In the genomic region with DNA sequence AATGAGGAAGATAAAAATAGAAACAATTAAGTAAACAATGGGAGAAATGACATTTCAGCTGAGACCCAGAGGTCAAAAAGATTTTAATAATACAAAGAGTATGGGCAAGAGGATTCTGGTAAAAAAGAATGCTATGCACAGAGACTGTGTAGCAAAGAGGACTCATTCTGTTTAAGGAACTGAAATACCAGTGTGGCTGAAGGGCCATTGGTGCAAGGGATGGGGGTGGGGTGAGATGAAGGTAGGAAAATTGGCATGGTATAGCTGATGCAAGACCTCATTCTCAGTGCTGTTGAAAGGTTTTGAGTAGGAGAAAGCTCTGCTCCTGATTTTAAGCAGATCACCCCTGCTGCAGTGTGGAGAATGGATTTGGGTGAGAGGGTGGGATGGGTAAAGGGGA, we compare ENCODE assay signal across 10 cellular contexts. TPM values are rescaled to one million over a fixed set of nuclear protein-coding genes. Genes with fewer than 3 reads are reported as not detected.
DNase-seq lines count a peak whose midpoint lies in the region; ATAC-seq, FAIRE-seq and TF ChIP-seq lines count a peak whose summit lies in the region.
"Had no signal": no experiment of that assay in that cellular context is flagged by ENCODE, and none has a peak within 500 bp of the region (broad histone marks: within the 10 kb centered on the region; RNA-seq: fewer than 3 reads in every experiment).

No MANE protein-coding gene starts in this region.

- FAIRE-seq in HTR-8/SVneo (lab: Jason Lieb, UNC) = no peak

- peaks cover 23% of the 10 kb centered on the region for H3K79me1 ChIP-seq in mesenchymal stem cell (replicated peaks; ENCODE audit: low read length, poor library complexity, severe bottlenecking)

- peak; percentile 52 for DNase-seq in activated B cell treated with CpG ODN at 0.5 μM for 24 hours
- DNase-seq in NCI-H82 treated with DMSO at 0.1 percent for 48 hours (lab: John Stamatoyannopoulos, UW; ENCODE audit: unreplicated experiment) = no peak
- DNase-seq in mesenchymal stem cell = no peak
- no peak for DNase-seq in HTR-8/SVneo (ENCODE audit: insufficient read length, low spot score)
- DNase-seq in NCI-H774 (lab: John Stamatoyannopoulos, UW) = no peak
- DNase-seq: GF-D8 had no signal

- H2BK15ac ChIP-seq in mesenchymal stem cell (ENCODE audit: low read depth, poor library complexity, severe bottlenecking) = no peak overlapping the region

- H3K4me3 ChIP-seq in mesenchymal stem cell (ENCODE audit: insufficient read depth in 1 of 2, low read depth in 1 of 2, low read length in 2 of 2) = no peak overlapping the region

- H3K23ac ChIP-seq in mesenchymal stem cell (ENCODE audit: low read length in 2 of 2) = no peak overlapping the region

- H3K4ac ChIP-seq in mesenchymal stem cell (ENCODE audit: low read depth in 1 of 2, low read length in 2 of 2) = no peak overlapping the region

- H3K27ac Mint-ChIP-seq in activated B cell treated with CpG ODN at 0.5 μM for 24 hours = no peak overlapping the region
- H3K27ac Mint-ChIP-seq: activated naive CD8-positive, alpha-beta T cell had no signal

- H2AK5ac ChIP-seq in mesenchymal stem cell (ENCODE audit: low read length, severe bottlenecking) = no peak overlapping the region

- CTCF ChIA-PET in activated B cell treated with CpG ODN at 0.5 μM for 24 hours (lab: Charles Lee) = interaction anchor here (0.7 to 2.3 kb wide), 4 partner anchors 10 to 425 kb away, joined by 3 to 8 read pairs (median 4); partner anchors contain the start of genes GALNT1 and INO80C

- no peaks in the 10 kb centered on the region for H3K36me3 ChIP-seq in mesenchymal stem cell (ENCODE audit: control insufficient read depth in 1 of 2, insufficient read depth in 2 of 2, low read depth in 1 of 2, low read length in 2 of 2)

- H4K8ac ChIP-seq in mesenchymal stem cell (ENCODE audit: low read length) = no peak overlapping the region

- H3K14ac ChIP-seq in mesenchymal stem cell (ENCODE audit: low read length in 2 of 2) = peak overlapping the region in 1 of 2 experiments; percentile 58

- H2BK5ac ChIP-seq in mesenchymal stem cell (ENCODE audit: low read depth, low read length, poor library complexity, severe bottlenecking) = no peak overlapping the region

- intact Hi-C loops in activated B cell treated with CpG ODN at 0.5 μM for 24 hours (cut with micrococcal nuclease) = loop anchor here (1.0 to 5.0 kb wide), 6 partner anchors 10 to 423 kb away; no protein-coding TSS in a partner anchor

- no peaks in the 10 kb centered on the region for H3K27me3 Mint-ChIP-seq in activated B cell treated with CpG ODN at 0.5 μM for 24 hours
- H3K27me3 Mint-ChIP-seq: activated naive CD8-positive, alpha-beta T cell had no signal

- H4K91ac ChIP-seq in mesenchymal stem cell (ENCODE audit: low read length) = no peak overlapping the region

- H3K4me3 Mint-ChIP-seq in activated B cell treated with CpG ODN at 0.5 μM for 24 hours = no peak overlapping the region
- H3K4me3 Mint-ChIP-seq: activated naive CD8-positive, alpha-beta T cell had no signal

- no peak overlapping the region for H2BK12ac ChIP-seq in mesenchymal stem cell (ENCODE audit: low read length in 2 of 2)

- H3K27ac ChIP-seq in mesenchymal stem cell (ENCODE audit: low read length, poor library complexity, severe bottlenecking) = no peak overlapping the region

- peaks cover 4% of the 10 kb centered on the region for H3K9me3 Mint-ChIP-seq in activated B cell treated with CpG ODN at 0.5 μM for 24 hours

- peaks cover 1% of the 10 kb centered on the region for H3K4me1 ChIP-seq in mesenchymal stem cell (ENCODE audit: control insufficient read depth, insufficient read depth, low read depth, low read length)

- H3K4me1 Mint-ChIP-seq in activated B cell treated with CpG ODN at 0.5 μM for 24 hours = peaks cover 49% of the 10 kb centered on the region

- peak; percentile 97 for ATAC-seq in GM18858 (IDR thresholded peaks at IDR 0.05; ENCODE audit: unreplicated experiment)
- ATAC-seq in GM21526 (IDR thresholded peaks at IDR 0.05; ENCODE audit: low FRiP score, unreplicated experiment) = peak; percentile 96
- peak; percentile 99 for ATAC-seq in HG03280 (IDR thresholded peaks at IDR 0.05; ENCODE audit: unreplicated experiment)
- ATAC-seq in activated B cell treated with CpG ODN at 0.5 μM for 24 hours (ENCODE audit: low read depth) = peak; percentile 96

- H3K27me3 ChIP-seq in mesenchymal stem cell (ENCODE audit: control insufficient read depth in 1 of 2, insufficient read depth in 1 of 2, low read length in 2 of 2) = no peaks in the 10 kb centered on the region

- no peak overlapping the region for H3K9ac ChIP-seq in mesenchymal stem cell (ENCODE audit: low read length)

- no peak overlapping the region for H3K4me2 ChIP-seq in mesenchymal stem cell (ENCODE audit: low read length, poor library complexity, severe bottlenecking)

- no peak overlapping the region for H2BK120ac ChIP-seq in mesenchymal stem cell (ENCODE audit: low read depth, low read length)

- TF ChIP-seq CTCF in activated B cell treated with CpG ODN at 0.5 μM for 24 hours (IDR thresholded peaks at IDR 0.05) = no peak

- peaks cover 8% of the 10 kb centered on the region for H3K36me3 Mint-ChIP-seq in activated B cell treated with CpG ODN at 0.5 μM for 24 hours (ENCODE audit: low read depth)
- H3K36me3 Mint-ChIP-seq: activated naive CD8-positive, alpha-beta T cell had no signal

- H2AFZ ChIP-seq in mesenchymal stem cell (ENCODE audit: low read depth, low read length) = no peak overlapping the region

- peaks cover 22% of the 10 kb centered on the region for H3K9me3 ChIP-seq in mesenchymal stem cell (ENCODE audit: control insufficient read depth, low read length)

- no peak overlapping the region for H3K18ac ChIP-seq in mesenchymal stem cell (ENCODE audit: low read depth in 1 of 2, low read length in 2 of 2)

- POLR2A ChIA-PET in activated B cell treated with CpG ODN at 0.5 μM for 24 hours (lab: Charles Lee) = interaction anchor here (0.6 to 7.9 kb wide), 11 partner anchors 10 to 614 kb away, joined by 3 to 84 read pairs (median 4); partner anchors contain the start of genes GALNT1, INO80C and RMP24

RNA-seq across cellular contexts. Expression of gene GALNT1, which starts 10.8 kb away (rescaled TPM):
- total RNA-seq in activated B cell treated with CpG ODN at 0.5 μM for 24 hours = 67.5 and 70.6 TPM in 2 replicates
- polyA plus RNA-seq in mesenchymal stem cell (2013, experiment 1 of 2) = 125 TPM
- polyA plus RNA-seq in mesenchymal stem cell (2013, experiment 2 of 2) = 124 TPM
